In the genomic region with DNA sequence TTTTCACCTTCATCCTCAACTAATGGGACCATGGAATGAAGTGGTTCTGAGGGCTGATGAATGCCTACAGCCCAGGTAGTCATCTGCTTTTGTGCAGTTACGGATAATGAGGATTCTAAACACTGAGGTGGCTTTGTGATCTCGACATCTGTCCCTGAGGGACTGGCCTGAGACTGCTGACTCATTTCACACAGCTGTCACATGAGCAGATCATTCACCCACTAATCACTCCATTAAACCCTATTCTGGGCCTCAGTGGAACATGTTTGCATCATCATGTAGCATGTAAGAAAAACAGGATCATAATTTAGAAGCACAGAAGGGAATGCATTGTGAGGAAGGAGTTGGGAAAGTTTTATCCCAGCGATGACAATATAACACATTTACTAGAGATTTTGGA, we compare ENCODE assay signal across 1 cellular context.
TF ChIP-seq lines count a peak whose summit lies in the region.

No MANE protein-coding gene starts in this region.

TF ChIP-seq in HepG2, 621 proteins besides CTCF, POLR2A, EP300 and RAD21 (continued from another document):
- TF ChIP-seq, protein P1, sequence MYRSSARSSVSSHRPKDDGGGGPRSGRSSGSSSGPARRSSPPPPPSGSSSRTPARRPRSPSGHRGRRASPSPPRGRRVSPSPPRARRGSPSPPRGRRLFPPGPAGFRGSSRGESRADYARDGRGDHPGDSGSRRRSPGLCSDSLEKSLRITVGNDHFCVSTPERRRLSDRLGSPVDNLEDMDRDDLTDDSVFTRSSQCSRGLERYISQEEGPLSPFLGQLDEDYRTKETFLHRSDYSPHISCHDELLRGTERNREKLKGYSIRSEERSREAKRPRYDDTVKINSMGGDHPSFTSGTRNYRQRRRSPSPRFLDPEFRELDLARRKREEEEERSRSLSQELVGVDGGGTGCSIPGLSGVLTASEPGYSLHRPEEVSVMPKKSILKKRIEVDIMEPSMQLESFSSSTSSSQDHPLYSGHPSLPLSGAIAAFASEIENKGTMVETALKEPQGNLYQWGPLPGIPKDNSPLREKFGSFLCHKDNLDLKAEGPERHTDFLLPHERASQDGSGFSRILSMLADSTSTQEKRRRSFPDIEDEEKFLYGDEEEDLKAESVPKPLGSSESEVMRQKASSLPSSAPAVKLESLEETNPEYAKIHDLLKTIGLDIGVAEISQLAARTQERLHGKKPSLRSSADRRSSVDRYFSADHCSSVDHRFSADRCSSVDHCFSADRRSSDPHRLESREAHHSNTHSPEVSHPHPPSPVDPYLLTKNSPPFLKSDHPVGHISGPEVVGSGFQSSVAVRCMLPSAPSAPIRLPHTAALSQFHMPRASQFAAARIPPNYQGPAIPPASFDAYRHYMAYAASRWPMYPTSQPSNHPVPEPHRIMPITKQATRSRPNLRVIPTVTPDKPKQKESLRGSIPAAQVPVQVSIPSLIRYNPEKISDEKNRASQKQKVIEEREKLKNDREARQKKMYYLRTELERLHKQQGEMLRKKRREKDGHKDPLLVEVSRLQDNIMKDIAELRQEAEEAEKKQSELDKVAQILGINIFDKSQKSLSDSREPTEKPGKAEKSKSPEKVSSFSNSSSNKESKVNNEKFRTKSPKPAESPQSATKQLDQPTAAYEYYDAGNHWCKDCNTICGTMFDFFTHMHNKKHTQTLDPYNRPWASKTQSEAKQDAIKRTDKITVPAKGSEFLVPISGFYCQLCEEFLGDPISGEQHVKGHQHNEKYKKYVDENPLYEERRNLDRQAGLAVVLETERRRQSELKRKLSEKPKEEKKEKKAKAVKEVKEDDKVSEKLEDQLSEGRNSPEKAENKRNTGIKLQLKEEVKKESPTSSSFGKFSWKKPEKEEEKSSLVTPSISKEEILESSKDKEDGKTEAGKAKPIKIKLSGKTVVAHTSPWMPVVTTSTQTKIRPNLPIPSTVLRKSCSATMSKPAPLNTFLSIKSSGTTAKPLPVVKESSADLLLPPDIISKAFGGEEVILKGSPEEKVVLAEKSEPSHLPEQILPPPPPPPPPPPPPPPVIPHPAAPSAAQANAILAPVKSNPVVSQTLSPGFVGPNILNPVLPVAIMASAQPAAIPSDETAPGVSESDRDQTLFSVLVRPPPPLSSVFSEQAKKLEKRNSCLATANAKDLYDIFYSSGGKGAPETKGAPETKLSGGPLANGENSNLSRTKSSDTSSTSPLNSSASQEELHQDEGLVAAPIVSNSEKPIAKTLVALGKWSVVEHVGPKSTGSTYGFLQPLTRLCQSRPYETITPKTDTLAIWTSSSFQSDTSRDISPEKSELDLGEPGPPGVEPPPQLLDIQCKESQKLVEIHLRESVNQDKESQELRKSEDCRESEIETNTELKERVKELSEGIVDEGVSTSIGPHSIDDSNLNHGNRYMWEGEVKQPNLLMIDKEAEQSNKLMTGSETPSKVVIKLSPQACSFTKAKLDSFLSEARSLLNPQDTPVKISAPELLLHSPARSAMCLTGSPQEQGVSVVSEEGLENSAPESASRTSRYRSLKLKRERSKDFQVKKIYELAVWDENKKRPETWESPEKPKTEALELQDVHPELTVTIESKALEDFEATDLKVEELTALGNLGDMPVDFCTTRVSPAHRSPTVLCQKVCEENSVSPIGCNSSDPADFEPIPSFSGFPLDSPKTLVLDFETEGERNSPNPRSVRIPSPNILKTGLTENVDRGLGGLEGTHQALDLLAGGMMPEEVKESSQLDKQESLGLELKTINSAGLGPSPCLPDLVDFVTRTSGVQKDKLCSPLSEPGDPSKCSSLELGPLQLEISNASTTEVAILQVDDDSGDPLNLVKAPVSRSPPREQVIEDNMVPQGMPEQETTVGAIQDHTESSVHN (CRISPR knock-in tag; IDR thresholded peaks at IDR 0.05) = no peak
- TF ChIP-seq, protein P2, sequence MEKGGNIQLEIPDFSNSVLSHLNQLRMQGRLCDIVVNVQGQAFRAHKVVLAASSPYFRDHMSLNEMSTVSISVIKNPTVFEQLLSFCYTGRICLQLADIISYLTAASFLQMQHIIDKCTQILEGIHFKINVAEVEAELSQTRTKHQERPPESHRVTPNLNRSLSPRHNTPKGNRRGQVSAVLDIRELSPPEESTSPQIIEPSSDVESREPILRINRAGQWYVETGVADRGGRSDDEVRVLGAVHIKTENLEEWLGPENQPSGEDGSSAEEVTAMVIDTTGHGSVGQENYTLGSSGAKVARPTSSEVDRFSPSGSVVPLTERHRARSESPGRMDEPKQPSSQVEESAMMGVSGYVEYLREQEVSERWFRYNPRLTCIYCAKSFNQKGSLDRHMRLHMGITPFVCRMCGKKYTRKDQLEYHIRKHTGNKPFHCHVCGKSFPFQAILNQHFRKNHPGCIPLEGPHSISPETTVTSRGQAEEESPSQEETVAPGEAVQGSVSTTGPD (CRISPR knock-in tag; IDR thresholded peaks at IDR 0.05) = no peak
- no peak for TF ChIP-seq GATA4 (IDR thresholded peaks at IDR 0.05; ENCODE audit: borderline replicate concordance, low read depth)
- no peak for TF ChIP-seq ZSCAN12 (CRISPR knock-in tag; IDR thresholded peaks at IDR 0.05)
